ENCODE assay signal across 7 cellular contexts in genomic region chr15:88620995-88621772, GRCh38. TPM values are rescaled to one million over a fixed set of nuclear protein-coding genes. Genes with fewer than 3 reads are reported as not detected.
A peak's percentile ranks its signal among the peaks of the same experiment; 100 is the strongest.
DNase-seq lines count a peak whose midpoint lies in the region; ATAC-seq and TF ChIP-seq lines count a peak whose summit lies in the region.

Gene AEN, plus strand, starts transcription at chr15:88621340. Its CDS starts 4,870 bp downstream, at chr15:88626210.

- in situ Hi-C loops in astrocyte of the cerebellum (cut with HindIII; ENCODE audit: low sequenced_read_pairs): no loop called here

- DNase-seq in NCI-H2081 (lab: John Stamatoyannopoulos, UW) (peak; percentile 96), T-helper 9 cell (peak; percentile 90), astrocyte of the cerebellum (ENCODE audit: low read depth) (peak; percentile 93), hepatic stellate cell (ENCODE audit: low spot score) (peak; percentile 99), renal cortical epithelial cell (ENCODE audit: low read depth) (peak; percentile 88)

- peak within 1 kb of the TSS; percentile 62 for H3K4me3 ChIP-seq in astrocyte of the cerebellum (ENCODE audit: low read depth, low read length)

- TF ChIP-seq CTCF in astrocyte of the cerebellum (IDR thresholded peaks at IDR 0.05; ENCODE audit: low read depth, low read length, missing control alignments): no peak

- ATAC-seq in GM18517 (IDR thresholded peaks at IDR 0.05; ENCODE audit: unreplicated experiment): peak; percentile 88
- peak; percentile 90 for ATAC-seq in HG03039 (IDR thresholded peaks at IDR 0.05; ENCODE audit: unreplicated experiment)

RNA-seq across cellular contexts. Expression of gene AEN, which starts in this region (rescaled TPM):
- 58.3 and 85.3 TPM in 2 replicates for total RNA-seq in renal cortical epithelial cell

Comparison
In these comparisons a context has a peak if more than half of its experiments do, and no peak if none do; other contexts are left out.
1. Peak in every context shown above with its lines: DNase-seq, ATAC-seq and H3K4me3 ChIP-seq.